Comparison of ENCODE assay signal across 1 cellular context in the genomic region with DNA sequence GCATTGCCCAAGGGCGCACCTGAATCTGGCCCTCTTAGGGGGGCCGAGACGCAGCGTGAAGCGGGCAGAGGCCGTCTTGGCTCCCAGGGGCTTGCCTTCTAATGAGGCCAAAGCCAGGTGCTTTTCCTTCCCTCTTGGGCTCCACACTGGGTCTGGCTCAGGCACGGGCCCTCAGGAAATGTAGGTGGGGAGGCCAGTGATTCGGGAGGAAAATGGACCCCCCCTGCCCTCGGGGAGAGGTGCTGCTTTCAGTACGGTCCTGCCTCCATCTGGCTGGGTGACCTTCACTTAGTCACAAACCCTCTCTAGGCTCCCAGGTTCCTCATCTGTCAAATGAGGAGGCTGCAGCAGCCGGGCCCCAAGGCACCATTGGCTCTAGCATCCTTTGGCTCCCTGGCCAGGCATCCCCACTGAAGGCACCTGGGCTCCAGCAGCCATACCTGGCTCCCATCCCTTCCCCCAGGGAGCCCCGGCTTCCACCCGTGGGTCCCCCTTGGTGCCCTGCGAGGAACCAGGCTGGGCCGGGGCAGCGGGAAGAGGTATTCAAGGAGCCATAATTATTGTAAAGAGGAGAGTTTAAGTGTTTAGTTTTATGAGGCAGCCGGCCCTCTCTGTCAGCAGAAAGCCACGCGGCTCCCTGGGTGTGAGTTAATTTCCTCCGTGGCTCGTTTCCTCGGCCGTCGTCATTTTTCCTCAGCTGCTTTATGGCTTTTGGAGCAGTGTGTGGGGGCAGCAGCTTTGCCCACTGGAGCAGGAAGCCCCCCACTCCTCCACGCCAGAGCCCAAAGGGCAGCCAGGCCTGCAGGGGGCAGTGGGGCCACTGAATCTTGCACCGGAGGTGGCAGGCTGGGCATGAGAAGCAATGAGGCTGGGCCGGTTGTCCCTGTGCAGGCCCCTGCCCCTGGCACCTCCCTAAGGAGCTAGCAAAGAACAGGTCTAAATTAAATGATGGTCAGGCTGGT.
TF ChIP-seq lines count a peak whose summit lies in the region.

No MANE protein-coding gene starts in this region.

TF ChIP-seq in HCT116, 20 proteins besides CTCF, POLR2A, EP300 and RAD21:
- TF ChIP-seq CBX3 (IDR thresholded peaks at IDR 0.05; ENCODE audit: low read depth) (no peak), FOSL1 (IDR thresholded peaks at IDR 0.05; ENCODE audit: low read depth) (no peak), SRF (IDR thresholded peaks at IDR 0.05; ENCODE audit: low read depth) (no peak), YY1 (IDR thresholded peaks at IDR 0.05; ENCODE audit: extremely low read depth, insufficient replicate concordance, low read depth, low read length) (no peak), EZH2 (IDR thresholded peaks at IDR 0.05) (no peak), EZH2phosphoT487 (IDR thresholded peaks at IDR 0.05; ENCODE audit: borderline replicate concordance) (no peak), TCF7L2 (IDR thresholded peaks at IDR 0.05; ENCODE audit: borderline replicate concordance, extremely low read depth, insufficient read depth, insufficient read length) (no peak), SP1 (IDR thresholded peaks at IDR 0.05; ENCODE audit: low read depth) (no peak), ZNF274 (IDR thresholded peaks at IDR 0.05; ENCODE audit: low read depth, low read length) (no peak), SIN3A (IDR thresholded peaks at IDR 0.05; ENCODE audit: low read depth) (no peak)
- TF ChIP-seq, protein P1, sequence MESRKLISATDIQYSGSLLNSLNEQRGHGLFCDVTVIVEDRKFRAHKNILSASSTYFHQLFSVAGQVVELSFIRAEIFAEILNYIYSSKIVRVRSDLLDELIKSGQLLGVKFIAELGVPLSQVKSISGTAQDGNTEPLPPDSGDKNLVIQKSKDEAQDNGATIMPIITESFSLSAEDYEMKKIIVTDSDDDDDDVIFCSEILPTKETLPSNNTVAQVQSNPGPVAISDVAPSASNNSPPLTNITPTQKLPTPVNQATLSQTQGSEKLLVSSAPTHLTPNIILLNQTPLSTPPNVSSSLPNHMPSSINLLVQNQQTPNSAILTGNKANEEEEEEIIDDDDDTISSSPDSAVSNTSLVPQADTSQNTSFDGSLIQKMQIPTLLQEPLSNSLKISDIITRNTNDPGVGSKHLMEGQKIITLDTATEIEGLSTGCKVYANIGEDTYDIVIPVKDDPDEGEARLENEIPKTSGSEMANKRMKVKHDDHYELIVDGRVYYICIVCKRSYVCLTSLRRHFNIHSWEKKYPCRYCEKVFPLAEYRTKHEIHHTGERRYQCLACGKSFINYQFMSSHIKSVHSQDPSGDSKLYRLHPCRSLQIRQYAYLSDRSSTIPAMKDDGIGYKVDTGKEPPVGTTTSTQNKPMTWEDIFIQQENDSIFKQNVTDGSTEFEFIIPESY (IDR thresholded peaks at IDR 0.05; ENCODE audit: extremely low read depth, insufficient replicate concordance, low read length) = no peak
- TF ChIP-seq, protein P2, sequence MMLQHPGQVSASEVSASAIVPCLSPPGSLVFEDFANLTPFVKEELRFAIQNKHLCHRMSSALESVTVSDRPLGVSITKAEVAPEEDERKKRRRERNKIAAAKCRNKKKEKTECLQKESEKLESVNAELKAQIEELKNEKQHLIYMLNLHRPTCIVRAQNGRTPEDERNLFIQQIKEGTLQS (IDR thresholded peaks at IDR 0.05) = no peak
- TF ChIP-seq, protein P3, sequence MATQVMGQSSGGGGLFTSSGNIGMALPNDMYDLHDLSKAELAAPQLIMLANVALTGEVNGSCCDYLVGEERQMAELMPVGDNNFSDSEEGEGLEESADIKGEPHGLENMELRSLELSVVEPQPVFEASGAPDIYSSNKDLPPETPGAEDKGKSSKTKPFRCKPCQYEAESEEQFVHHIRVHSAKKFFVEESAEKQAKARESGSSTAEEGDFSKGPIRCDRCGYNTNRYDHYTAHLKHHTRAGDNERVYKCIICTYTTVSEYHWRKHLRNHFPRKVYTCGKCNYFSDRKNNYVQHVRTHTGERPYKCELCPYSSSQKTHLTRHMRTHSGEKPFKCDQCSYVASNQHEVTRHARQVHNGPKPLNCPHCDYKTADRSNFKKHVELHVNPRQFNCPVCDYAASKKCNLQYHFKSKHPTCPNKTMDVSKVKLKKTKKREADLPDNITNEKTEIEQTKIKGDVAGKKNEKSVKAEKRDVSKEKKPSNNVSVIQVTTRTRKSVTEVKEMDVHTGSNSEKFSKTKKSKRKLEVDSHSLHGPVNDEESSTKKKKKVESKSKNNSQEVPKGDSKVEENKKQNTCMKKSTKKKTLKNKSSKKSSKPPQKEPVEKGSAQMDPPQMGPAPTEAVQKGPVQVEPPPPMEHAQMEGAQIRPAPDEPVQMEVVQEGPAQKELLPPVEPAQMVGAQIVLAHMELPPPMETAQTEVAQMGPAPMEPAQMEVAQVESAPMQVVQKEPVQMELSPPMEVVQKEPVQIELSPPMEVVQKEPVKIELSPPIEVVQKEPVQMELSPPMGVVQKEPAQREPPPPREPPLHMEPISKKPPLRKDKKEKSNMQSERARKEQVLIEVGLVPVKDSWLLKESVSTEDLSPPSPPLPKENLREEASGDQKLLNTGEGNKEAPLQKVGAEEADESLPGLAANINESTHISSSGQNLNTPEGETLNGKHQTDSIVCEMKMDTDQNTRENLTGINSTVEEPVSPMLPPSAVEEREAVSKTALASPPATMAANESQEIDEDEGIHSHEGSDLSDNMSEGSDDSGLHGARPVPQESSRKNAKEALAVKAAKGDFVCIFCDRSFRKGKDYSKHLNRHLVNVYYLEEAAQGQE (IDR thresholded peaks at IDR 0.05; ENCODE audit: low read depth) = no peak
- TF ChIP-seq, protein P4, sequence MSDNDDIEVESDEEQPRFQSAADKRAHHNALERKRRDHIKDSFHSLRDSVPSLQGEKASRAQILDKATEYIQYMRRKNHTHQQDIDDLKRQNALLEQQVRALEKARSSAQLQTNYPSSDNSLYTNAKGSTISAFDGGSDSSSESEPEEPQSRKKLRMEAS (IDR thresholded peaks at IDR 0.05) = no peak
